ENCODE assay signal across 18 cellular contexts in the genomic region with DNA sequence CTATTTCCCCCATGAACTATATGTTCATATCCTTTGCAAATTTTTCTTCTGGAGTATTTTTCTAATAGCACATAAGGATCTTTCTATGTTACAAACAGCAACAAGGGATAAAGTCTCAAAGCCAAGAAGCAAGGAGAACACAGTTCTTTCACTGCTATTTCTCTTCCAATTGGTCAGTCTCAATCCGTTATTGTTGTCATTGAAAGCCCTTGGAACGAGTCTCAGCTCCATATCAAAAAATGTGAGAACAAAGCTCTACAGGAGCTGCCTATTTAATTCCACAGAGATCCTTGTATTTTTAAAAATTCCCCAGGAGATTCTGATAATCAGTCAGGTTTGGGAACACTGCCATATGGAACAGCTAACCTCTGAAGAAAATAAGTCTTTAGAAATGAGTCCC.
"Had no signal": no experiment of that assay in that cellular context is flagged by ENCODE, and none has a peak within 500 bp of the region (broad histone marks: within the 10 kb centered on the region; RNA-seq: fewer than 3 reads in every experiment).

No MANE protein-coding gene starts in this region.

- H3K4me1 ChIP-seq: foreskin keratinocyte, parathyroid adenoma, psoas muscle, thyroid gland, uterus had no signal

- H3K27me3 ChIP-seq: foreskin keratinocyte, hepatocyte, thyroid gland, uterus had no signal

- H3K4me2 ChIP-seq: hepatocyte had no signal

- H3K4me3 ChIP-seq: hepatocyte, psoas muscle, skin epidermis, thyroid gland, uterus had no signal

- H3K36me3 ChIP-seq: thyroid gland, uterus had no signal

- H2AFZ ChIP-seq: hepatocyte, parathyroid adenoma had no signal

- H3K9ac ChIP-seq: parathyroid adenoma had no signal

- H3K9me3 Mint-ChIP-seq: naive thymus-derived CD4-positive, alpha-beta T cell; stimulated activated naive B cell treated with anti-CD40 and anti-IgM and Interleukin-4, amounts not matched to agents 10 μg/mL and 1 μg/mL and 100 μg/mL, for 72 hours; stimulated activated naive CD8-positive, alpha-beta T cell treated with anti-CD3 and anti-CD28 coated beads, Interleukin-15, amount 100 ng/mL, for 72 hours; type B pancreatic cell had no signal

- H3K79me2 ChIP-seq: hepatocyte, parathyroid adenoma had no signal

- H3K4me3 Mint-ChIP-seq: naive thymus-derived CD4-positive, alpha-beta T cell; nephron progenitor cell; stimulated activated naive B cell treated with anti-CD40 and anti-IgM and Interleukin-4, amounts not matched to agents 10 μg/mL and 1 μg/mL and 100 μg/mL, for 72 hours; stimulated activated naive CD8-positive, alpha-beta T cell treated with anti-CD3 and anti-CD28 coated beads, Interleukin-15, amount 100 ng/mL, for 72 hours; type B pancreatic cell had no signal

- H3K27me3 Mint-ChIP-seq: naive thymus-derived CD4-positive, alpha-beta T cell; stimulated activated naive B cell treated with anti-CD40 and anti-IgM and Interleukin-4, amounts not matched to agents 10 μg/mL and 1 μg/mL and 100 μg/mL, for 72 hours; stimulated activated naive CD8-positive, alpha-beta T cell treated with anti-CD3 and anti-CD28 coated beads, Interleukin-15, amount 100 ng/mL, for 72 hours; type B pancreatic cell had no signal

- H3K4me1 Mint-ChIP-seq: nephron progenitor cell; stimulated activated naive B cell treated with anti-CD40 and anti-IgM and Interleukin-4, amounts not matched to agents 10 μg/mL and 1 μg/mL and 100 μg/mL, for 72 hours; stimulated activated naive CD8-positive, alpha-beta T cell treated with anti-CD3 and anti-CD28 coated beads, Interleukin-15, amount 100 ng/mL, for 72 hours had no signal

- H3K9me3 ChIP-seq: psoas muscle, thyroid gland, uterus had no signal

- H3K27ac ChIP-seq: foreskin keratinocyte, hepatocyte, parathyroid adenoma, psoas muscle, skin epidermis, uterus had no signal

- DNase-seq: central memory CD4-positive, alpha-beta T cell; foreskin keratinocyte; head of caudate nucleus; kidney; left colon; naive thymus-derived CD4-positive, alpha-beta T cell; nephron progenitor cell; psoas muscle; stimulated activated CD4-positive, alpha-beta T cell treated with anti-CD3 and anti-CD28 coated beads, Interleukin-2, amount 100 ng/mL, for 24 hours; stimulated activated CD4-positive, alpha-beta T cell treated with anti-CD3 and anti-CD28 coated beads, Interleukin-4, amount 100 ng/mL, for 4 hours; stimulated activated naive B cell treated with anti-CD40 and anti-IgM and Interleukin-4, amounts not matched to agents 10 μg/mL and 1 μg/mL and 100 μg/mL, for 72 hours; stimulated activated naive CD8-positive, alpha-beta T cell treated with anti-CD3 and anti-CD28 coated beads, Interleukin-15, amount 100 ng/mL, for 72 hours; thyroid gland; uterus had no signal

- H3K27ac Mint-ChIP-seq: naive thymus-derived CD4-positive, alpha-beta T cell; nephron progenitor cell; stimulated activated naive B cell treated with anti-CD40 and anti-IgM and Interleukin-4, amounts not matched to agents 10 μg/mL and 1 μg/mL and 100 μg/mL, for 72 hours; stimulated activated naive CD8-positive, alpha-beta T cell treated with anti-CD3 and anti-CD28 coated beads, Interleukin-15, amount 100 ng/mL, for 72 hours; type B pancreatic cell had no signal
